In genomic region chr15:90479656-90480055, GRCh38 we compare ENCODE assay signal across 11 cellular contexts. TPM values are rescaled to one million over a fixed set of nuclear protein-coding genes. Genes with fewer than 3 reads are reported as not detected.
A peak's percentile ranks its signal among the peaks of the same experiment; 100 is the strongest.
DNase-seq lines count a peak whose midpoint lies in the region; ATAC-seq and TF ChIP-seq lines count a peak whose summit lies in the region.
"Had no signal": no experiment of that assay in that cellular context is flagged by ENCODE, and none has a peak within 500 bp of the region (broad histone marks: within the 10 kb centered on the region; RNA-seq: fewer than 3 reads in every experiment).

No MANE protein-coding gene starts in this region.

- in situ Hi-C loops in IMR-90 (cut with MboI; ENCODE audit: low sequenced_read_pairs) (no loop called here), mammary epithelial cell (cut with MboI; ENCODE audit: low sequenced_read_pairs in 2 of 2) (loop anchor here in 1 of 2 donors (10.0 kb wide), 1 partner anchor 155 kb away; no protein-coding TSS in a partner anchor)

- H3K4me1 Mint-ChIP-seq in mesothelial cell of epicardium = peaks cover 40% of the 10 kb centered on the region
- H3K4me1 Mint-ChIP-seq in activated CD8-positive, alpha-beta T cell treated with anti-CD3 and anti-CD28 coated beads, Interleukin-2, amount 10 ng/mL, durations not matched to agents 7 days and 5 days (ENCODE audit: low read depth) = peaks cover 45% of the 10 kb centered on the region

- H3K9me3 ChIP-seq in BLaER1 (no peaks in the 10 kb centered on the region), IMR-90 (ENCODE audit: control insufficient read depth, insufficient read depth, low read length) (no peaks in the 10 kb centered on the region), mammary epithelial cell (replicated peaks; ENCODE audit: insufficient read depth, low read length) (no peaks in the 10 kb centered on the region)

- H2AK5ac ChIP-seq in IMR-90 (ENCODE audit: low read depth, low read length) = no peak overlapping the region

- H3K23ac ChIP-seq in IMR-90 (ENCODE audit: low read depth, low read length) = no peak overlapping the region

- no peaks in the 10 kb centered on the region for H3K27me3 Mint-ChIP-seq in mesothelial cell of epicardium (ENCODE audit: low read depth)
- H3K27me3 Mint-ChIP-seq in activated CD8-positive, alpha-beta T cell treated with anti-CD3 and anti-CD28 coated beads, Interleukin-2, amount 10 ng/mL, durations not matched to agents 7 days and 5 days (ENCODE audit: low read depth) = no peaks in the 10 kb centered on the region

- H4K5ac ChIP-seq in IMR-90 (ENCODE audit: low read depth, low read length) = no peak overlapping the region

- no peak overlapping the region for H4K91ac ChIP-seq in IMR-90 (ENCODE audit: insufficient read depth, low read depth, low read length)

- peak overlapping the region; percentile 97 for H3K27ac Mint-ChIP-seq in mesothelial cell of epicardium
- H3K27ac Mint-ChIP-seq in activated CD8-positive, alpha-beta T cell treated with anti-CD3 and anti-CD28 coated beads, Interleukin-2, amount 10 ng/mL, durations not matched to agents 7 days and 5 days = no peak overlapping the region

- H3K27me3 ChIP-seq in BLaER1 (no peaks in the 10 kb centered on the region), IMR-90 (ENCODE audit: control insufficient read depth, insufficient read depth, low read length) (no peaks in the 10 kb centered on the region), mammary epithelial cell (ENCODE audit: insufficient read depth, low read length) (no peaks in the 10 kb centered on the region)

- H2BK5ac ChIP-seq in IMR-90 (ENCODE audit: low read depth, low read length, poor library complexity, severe bottlenecking) = no peak overlapping the region

- DNase-seq in IMR-90 = peak; percentile 8
- DNase-seq in mammary epithelial cell = peak; percentile 91
- peak in 1 of 2 experiments; percentile 44 for DNase-seq in mesothelial cell of epicardium (ENCODE audit: low spot score in 2 of 2, unreplicated experiment in 2 of 2)
- no peak for DNase-seq in caudate nucleus (lab: John Stamatoyannopoulos, UW)
- no peak for DNase-seq in activated CD8-positive, alpha-beta T cell treated with anti-CD3 and anti-CD28 coated beads, Interleukin-2, amount 10 ng/mL, durations not matched to agents 7 days and 5 days
- DNase-seq in activated T-cell treated with anti-CD3 and anti-CD28 coated beads, Interleukin-2, amount 50 U/mL, for 1 hour = no peak
- no peak for DNase-seq in hypothalamus (lab: John Stamatoyannopoulos, UW)
- DNase-seq: activated CD4-positive, alpha-beta T cell treated with anti-CD3 and anti-CD28 coated beads for 1 hour; AML-193; stimulated activated CD4-positive, alpha-beta T cell treated with anti-CD3 and anti-CD28 coated beads, Interleukin-1b, Interleukin-23, amount 100 ng/mL, for 48 hours had no signal

- POLR2A ChIA-PET in IMR-90 (lab: Charles Lee; ENCODE audit: unreplicated experiment) = no interaction called here
- POLR2A ChIA-PET in activated CD8-positive, alpha-beta T cell treated with anti-CD3 and anti-CD28 coated beads, Interleukin-2, amount 10 ng/mL, durations not matched to agents 7 days and 5 days (lab: Charles Lee) = no interaction called here

- H2AFZ ChIP-seq in IMR-90 (replicated peaks; ENCODE audit: low read length, poor library complexity) (no peak overlapping the region), mammary epithelial cell (ENCODE audit: low read depth, low read length) (no peak overlapping the region)

- no peak overlapping the region for H2BK20ac ChIP-seq in IMR-90 (ENCODE audit: low read depth, low read length)

- 89% methylated on average over 1 of the region's 5 CpGs; no CpG with 5 or more reads in 1 of the 2 experiments for WGBS in IMR-90 (ENCODE audit: extremely low coverage in 2 of 2, insufficient read length in 1 of 2), 2 experiments
- WGBS in mammary epithelial cell (ENCODE audit: low coverage, missing lambda C conversion rate) = 3% methylated on average over 5 of the region's 5 CpGs

- peaks cover 89% of the 10 kb centered on the region for H3K36me3 ChIP-seq in BLaER1
- H3K36me3 ChIP-seq in IMR-90 (ENCODE audit: control insufficient read depth, insufficient read depth, low read length) = peaks cover 47% of the 10 kb centered on the region
- peaks cover 35% of the 10 kb centered on the region for H3K36me3 ChIP-seq in mammary epithelial cell (ENCODE audit: insufficient read depth, low read length)

- H3K27ac ChIP-seq in BLaER1 (no peak overlapping the region), IMR-90 (ENCODE audit: insufficient read depth, low read length) (no peak overlapping the region), mammary epithelial cell (ENCODE audit: insufficient read depth, low read depth, low read length) (no peak overlapping the region), caudate nucleus (ENCODE audit: low read depth, low read length) (no peak overlapping the region)

- H3K4ac ChIP-seq in IMR-90 (ENCODE audit: low read depth, low read length) = no peak overlapping the region

- H2BK15ac ChIP-seq in IMR-90 (ENCODE audit: low read depth, low read length) = no peak overlapping the region

- H2BK120ac ChIP-seq in IMR-90 (ENCODE audit: low read depth, low read length) = no peak overlapping the region

- no peaks in the 10 kb centered on the region; the same call in 1 of the 2 replicates for H3K9me1 ChIP-seq in IMR-90 (ENCODE audit: insufficient read depth, low read length)

- H3K14ac ChIP-seq in IMR-90 (replicated peaks; ENCODE audit: low read depth, low read length) = no peak overlapping the region

- TF ChIP-seq POLR2A in IMR-90 (IDR thresholded peaks at IDR 0.05; ENCODE audit: low read depth, low read length) = no peak

- H3K4me1 ChIP-seq in BLaER1 (peaks cover 42% of the 10 kb centered on the region), IMR-90 (ENCODE audit: control insufficient read depth, insufficient read depth, low read length) (no peaks in the 10 kb centered on the region), mammary epithelial cell (ENCODE audit: insufficient read depth, low read length) (peaks cover 29% of the 10 kb centered on the region)

- dilution Hi-C loops in IMR-90 (cut with HindIII; ENCODE audit: low sequenced_read_pairs, unreplicated experiment) = no loop called here
- dilution Hi-C loops in mammary epithelial cell (cut with HindIII; ENCODE audit: low sequenced_read_pairs) = loop anchor here (5.0 kb wide), 1 partner anchor 52 kb away; no protein-coding TSS in a partner anchor

- intact Hi-C loops in IMR-90 (cut with micrococcal nuclease) (loop anchor here (5.0 kb wide), 1 partner anchor 42 kb away; no protein-coding TSS in a partner anchor), mammary epithelial cell (cut with micrococcal nuclease) (loop anchor here (1.0 kb wide), 1 partner anchor 117 kb away; no protein-coding TSS in a partner anchor)

- no peak overlapping the region for H2AK9ac ChIP-seq in IMR-90 (replicated peaks; ENCODE audit: low read depth, low read length, poor library complexity)

- no peaks in the 10 kb centered on the region for H3K9me3 Mint-ChIP-seq in mesothelial cell of epicardium
- H3K9me3 Mint-ChIP-seq in activated CD8-positive, alpha-beta T cell treated with anti-CD3 and anti-CD28 coated beads, Interleukin-2, amount 10 ng/mL, durations not matched to agents 7 days and 5 days (ENCODE audit: insufficient read depth) = no peaks in the 10 kb centered on the region

- no peak; the same call in 1 of the 2 replicates for ATAC-seq in IMR-90 (ENCODE audit: low read depth)
- ATAC-seq in activated CD8-positive, alpha-beta T cell treated with anti-CD3 and anti-CD28 coated beads, Interleukin-2, amount 10 ng/mL, durations not matched to agents 7 days and 5 days = no peak

- no peak overlapping the region for H3K4me3 ChIP-seq in BLaER1
- H3K4me3 ChIP-seq in IMR-90 (ENCODE audit: insufficient read depth, low read depth, low read length) = no peak overlapping the region
- no peak overlapping the region for H3K4me3 ChIP-seq in mammary epithelial cell (replicated peaks in 1 of 3; ENCODE audit: insufficient read depth in 1 of 3, low read depth in 2 of 3, low read length in 3 of 3)

- H3K36me3 Mint-ChIP-seq in mesothelial cell of epicardium = peaks cover 13% of the 10 kb centered on the region
- H3K36me3 Mint-ChIP-seq in activated CD8-positive, alpha-beta T cell treated with anti-CD3 and anti-CD28 coated beads, Interleukin-2, amount 10 ng/mL, durations not matched to agents 7 days and 5 days (ENCODE audit: low read depth) = peaks cover 74% of the 10 kb centered on the region

- H3K9ac ChIP-seq in BLaER1 (no peak overlapping the region), IMR-90 (ENCODE audit: low read depth, low read length) (no peak overlapping the region), mammary epithelial cell (ENCODE audit: insufficient read depth, low read length) (no peak overlapping the region)

- peaks cover 8 to 41% of the 10 kb centered on the region in 2 experiments; a peak in 3 of 4 replicates for H3K79me1 ChIP-seq in IMR-90 (ENCODE audit: low read depth in 1 of 2, low read length in 2 of 2)

- H4K20me1 ChIP-seq in BLaER1 (peaks cover 37% of the 10 kb centered on the region), IMR-90 (ENCODE audit: insufficient read depth, low read length) (no peaks in the 10 kb centered on the region), mammary epithelial cell (ENCODE audit: insufficient read depth, low read length) (no peaks in the 10 kb centered on the region)

- no peak overlapping the region for H3K4me3 Mint-ChIP-seq in mesothelial cell of epicardium
- H3K4me3 Mint-ChIP-seq in activated CD8-positive, alpha-beta T cell treated with anti-CD3 and anti-CD28 coated beads, Interleukin-2, amount 10 ng/mL, durations not matched to agents 7 days and 5 days = no peak overlapping the region

- TF ChIP-seq RAD21 in IMR-90 (IDR thresholded peaks at IDR 0.05; ENCODE audit: low read length) = no peak

- peaks cover 23% of the 10 kb centered on the region for H3K79me2 ChIP-seq in mammary epithelial cell (ENCODE audit: insufficient read depth, low read length)

- H3K56ac ChIP-seq in IMR-90 (ENCODE audit: extremely low read depth, insufficient read depth, low read length) = no peak overlapping the region

- TF ChIP-seq CTCF in IMR-90 (conservative IDR thresholded peaks at IDR 0.05; ENCODE audit: low read depth, low read length) (no peak), mammary epithelial cell (conservative IDR thresholded peaks at IDR 0.05 in 1 of 2, IDR thresholded peaks at IDR 0.05 in 1 of 2; ENCODE audit: extremely low read depth in 1 of 2, insufficient read depth in 1 of 2, low read depth in 1 of 2, low read length in 2 of 2) (no peak), mesothelial cell of epicardium (IDR thresholded peaks at IDR 0.05; ENCODE audit: unreplicated experiment) (no peak)

- CTCF ChIA-PET in IMR-90 (lab: Yijun Ruan, JAX) (interaction anchor here (1.0 kb wide), 1 partner anchor 10 kb away, joined by 3 read pairs; no protein-coding TSS in a partner anchor), mammary epithelial cell (lab: Charles Lee; ENCODE audit: low non-redundant PET) (no interaction called here)
- CTCF ChIA-PET in activated CD8-positive, alpha-beta T cell treated with anti-CD3 and anti-CD28 coated beads, Interleukin-2, amount 10 ng/mL, durations not matched to agents 7 days and 5 days (lab: Charles Lee) = interaction anchor here (1.3 to 5.6 kb wide), 4 partner anchors 117 to 336 kb away, joined by 3 to 80 read pairs (median 17); no protein-coding TSS in a partner anchor

- BruUV-seq in IMR-90 (replicated peaks; lab: Mats Ljungman, UMichigan) (no TSS peak), mammary epithelial cell (replicated peaks; lab: Mats Ljungman, UMichigan) (no TSS peak)

- H3K18ac ChIP-seq in IMR-90 (ENCODE audit: low read depth, low read length) = no peak overlapping the region

- H4K8ac ChIP-seq in IMR-90 (ENCODE audit: low read depth in 2 of 2, low read length in 2 of 2) = no peak overlapping the region

- H3K4me2 ChIP-seq in BLaER1 (peak overlapping the region; percentile 46), IMR-90 (ENCODE audit: low read depth, low read length) (no peak overlapping the region), mammary epithelial cell (ENCODE audit: insufficient read depth, low read depth, low read length) (peak overlapping the region; percentile 58)

RNA-seq across cellular contexts. Expression of gene CRTC3, which starts 50.1 kb away (rescaled TPM):
- total RNA-seq in IMR-90 (2012; rRNA removed) = 4.7 and 6.7 TPM in 2 replicates
- polyA plus RNA-seq in IMR-90 (2012; rRNA removed) = 14.8 and 17.3 TPM in 2 replicates
- 7.9 and 10.2 TPM in 2 replicates for polyA plus RNA-seq in IMR-90 (2012; cell fraction: cytosol; rRNA removed)
- 34.6 and 47.3 TPM in 2 replicates for polyA plus RNA-seq in IMR-90 (2012; cell fraction: nucleus; rRNA removed; ENCODE audit: low replicate concordance)
- 10 to 100 TPM; 14.0 to 21.8 TPM for total RNA-seq in mammary epithelial cell
- polyA plus RNA-seq in mammary epithelial cell = 11.1 TPM
- polyA minus RNA-seq in mammary epithelial cell = 63.8 TPM
- total RNA-seq in mesothelial cell of epicardium = 52.9 to 57.1 TPM (median 56.6 TPM) in 3 replicates
- total RNA-seq in activated CD8-positive, alpha-beta T cell treated with anti-CD3 and anti-CD28 coated beads, Interleukin-2, amount 10 ng/mL, durations not matched to agents 7 days and 5 days = 10 to 100 TPM; 64.9 to 66.6 TPM

Comparison
In these comparisons a context has a peak if more than half of its experiments do, and no peak if none do; other contexts are left out.
1. DNase-seq: peak in IMR-90 (single experiment) and mammary epithelial cell (single experiment); none in caudate nucleus (0 of 61), activated CD8-positive, alpha-beta T cell treated with anti-CD3 and anti-CD28 coated beads, Interleukin-2, amount 10 ng/mL, durations not matched to agents 7 days and 5 days (single experiment), activated T-cell treated with anti-CD3 and anti-CD28 coated beads, Interleukin-2, amount 50 U/mL, for 1 hour (single experiment) and hypothalamus (0 of 51).